In the genomic region with DNA sequence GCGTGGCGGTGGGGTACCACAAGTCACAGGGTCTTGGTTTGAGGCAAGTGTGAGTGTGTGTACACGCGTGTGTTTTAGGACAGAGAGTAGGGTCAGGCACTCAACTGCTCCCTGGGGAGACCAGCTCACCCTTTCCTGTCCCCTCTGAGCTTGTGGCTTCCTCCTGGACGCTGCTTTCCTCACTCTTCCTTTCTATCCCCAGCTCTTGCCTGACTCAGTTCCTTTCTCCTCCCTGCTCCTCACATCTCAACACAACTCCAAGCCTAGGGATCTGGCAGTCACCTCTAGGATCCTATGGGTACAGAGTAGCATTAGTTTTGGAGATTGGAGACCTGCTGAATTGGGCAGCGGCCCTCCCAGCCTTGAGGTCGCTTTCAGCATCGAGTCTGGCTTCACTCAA, we compare ENCODE assay signal across 18 cellular contexts. TPM values are rescaled to one million over a fixed set of nuclear protein-coding genes. Genes with fewer than 3 reads are reported as not detected.
DNase-seq lines count a peak whose midpoint lies in the region; ATAC-seq and TF ChIP-seq lines count a peak whose summit lies in the region.
"Had no signal": no experiment of that assay in that cellular context is flagged by ENCODE, and none has a peak within 500 bp of the region (broad histone marks: within the 10 kb centered on the region; RNA-seq: fewer than 3 reads in every experiment).

No MANE protein-coding gene starts in this region.

- H3K36me3 ChIP-seq in SK-N-SH (replicated peaks in 1 of 2; ENCODE audit: control insufficient read depth in 1 of 2, insufficient read depth in 2 of 2, low read length in 1 of 2) (peaks cover 5 to 12% of the 10 kb centered on the region in 2 experiments), HAP-1 (replicated peaks) (no peaks in the 10 kb centered on the region)

- H3K9me2 ChIP-seq in SK-N-SH, result no peaks in the 10 kb centered on the region

- H4K20me1 ChIP-seq in SK-N-SH (ENCODE audit: insufficient read depth), result peaks cover 71% of the 10 kb centered on the region

- no peak for TF ChIP-seq EP300 in SK-N-SH (IDR thresholded peaks at IDR 0.05; ENCODE audit: borderline replicate concordance in 1 of 2, low read depth in 1 of 2, low read length in 1 of 2)

- DNase-seq in SK-N-SH (no peak), type B pancreatic cell (ENCODE audit: extremely low spot score, unreplicated experiment) (no peak), omental fat pad (ENCODE audit: low spot score) (no peak), pons (ENCODE audit: low spot score) (no peak), HAP-1 (ENCODE audit: low spot score in 2 of 2) (no peak)
- no peak for DNase-seq in central memory CD8-positive, alpha-beta T cell (ENCODE audit: low spot score in 2 of 2)
- DNase-seq: anterior cingulate cortex, Caco-2, heart right ventricle, NCI-H187 had no signal

- H3K27ac Mint-ChIP-seq in central memory CD8-positive, alpha-beta T cell (ENCODE audit: low read depth), result peak overlapping the region; percentile 7
- H3K27ac Mint-ChIP-seq in nephron (peak overlapping the region; percentile 52 to 96 (median 59)), type B pancreatic cell (peak overlapping the region; percentile 67)
- H3K27ac Mint-ChIP-seq: activated T-helper 1 cell treated with anti-CD3 and anti-CD28 coated beads, Interleukin-12 subunit alpha, Interleukin-12 subunit beta, Interleukin-2, Interleukin-4 antibody, amounts not matched to agents 30 ng/mL and 10 ng/mL and 1 ng/mL, durations not matched to agents 14 hours and 24 hours and 36 hours had no signal

- H3K4me3 ChIP-seq in SK-N-SH (ENCODE audit: low read depth in 2 of 2, low read length in 1 of 2) (no peak overlapping the region), HAP-1 (no peak overlapping the region)
- H3K4me3 ChIP-seq: coronary artery, heart right ventricle had no signal

- H3K36me3 Mint-ChIP-seq in central memory CD8-positive, alpha-beta T cell (ENCODE audit: insufficient read depth), result peaks cover 21% of the 10 kb centered on the region
- H3K36me3 Mint-ChIP-seq in nephron (ENCODE audit: low read depth) (peaks cover 5% of the 10 kb centered on the region), type B pancreatic cell (peaks cover 4% of the 10 kb centered on the region)

- H3K9ac ChIP-seq in SK-N-SH, result no peak overlapping the region

- no peak for ATAC-seq in SK-N-SH treated with all-trans-retinoic acid at 6 μM for 48 hours
- ATAC-seq in central memory CD8-positive, alpha-beta T cell (replicated peaks; ENCODE audit: extremely low read depth, poor library complexity, severe bottlenecking), result no peak
- no peak for ATAC-seq in omental fat pad (ENCODE audit: low FRiP score)
- ATAC-seq: heart right ventricle had no signal

- 84% methylated on average over 3 of the region's 8 CpGs for WGBS in SK-N-SH (ENCODE audit: low lambda C conversion rate)

- H3K27me3 ChIP-seq in SK-N-SH (ENCODE audit: insufficient read depth), result no peaks in the 10 kb centered on the region
- H3K27me3 ChIP-seq in HAP-1 (ENCODE audit: low read depth), result no peaks in the 10 kb centered on the region
- H3K27me3 ChIP-seq: heart right ventricle had no signal

- CTCF ChIA-PET in SK-N-SH (lab: Yijun Ruan, JAX), result interaction anchor here (1.2 to 19.7 kb wide), 6 partner anchors 9 to 106 kb away, joined by 3 to 955 read pairs (median 12); a partner anchor contains a TSS

- no peaks in the 10 kb centered on the region for H3K27me3 Mint-ChIP-seq in central memory CD8-positive, alpha-beta T cell
- H3K27me3 Mint-ChIP-seq in nephron (ENCODE audit: low read depth) (peaks cover 17% of the 10 kb centered on the region), type B pancreatic cell (peaks cover 12% of the 10 kb centered on the region)

- peaks cover 76% of the 10 kb centered on the region for H3K4me1 Mint-ChIP-seq in central memory CD8-positive, alpha-beta T cell
- H3K4me1 Mint-ChIP-seq in nephron (peaks cover 67% of the 10 kb centered on the region), type B pancreatic cell (ENCODE audit: unreplicated experiment) (peaks cover 40% of the 10 kb centered on the region)

- peak overlapping the region in 1 of 2 experiments; percentile 9; a peak in 1 of 4 replicates for H3K27ac ChIP-seq in SK-N-SH (ENCODE audit: low read depth in 2 of 2, low read length in 1 of 2)
- H3K27ac ChIP-seq: 22Rv1, heart right ventricle had no signal

- peak overlapping the region; percentile 98 for H3K4me3 Mint-ChIP-seq in central memory CD8-positive, alpha-beta T cell
- H3K4me3 Mint-ChIP-seq in nephron, result peak overlapping the region in 1 of 3 experiments; percentile 73
- no peak overlapping the region for H3K4me3 Mint-ChIP-seq in type B pancreatic cell
- H3K4me3 Mint-ChIP-seq: activated T-helper 1 cell treated with anti-CD3 and anti-CD28 coated beads, Interleukin-12 subunit alpha, Interleukin-12 subunit beta, Interleukin-2, Interleukin-4 antibody, amounts not matched to agents 30 ng/mL and 10 ng/mL and 1 ng/mL, durations not matched to agents 14 hours and 24 hours and 36 hours had no signal

- TF ChIP-seq RAD21 in SK-N-SH (IDR thresholded peaks at IDR 0.05; ENCODE audit: low read length), result no peak

- POLR2A ChIA-PET in SK-N-SH (lab: Yijun Ruan, JAX), result no interaction called here

- H3K4me1 ChIP-seq in SK-N-SH (ENCODE audit: control insufficient read depth in 1 of 2, insufficient read depth in 2 of 2, low read depth in 1 of 2, low read length in 1 of 2) (peaks cover 17 to 35% of the 10 kb centered on the region in 2 experiments; a peak in 3 of 4 replicates), HAP-1 (peaks cover 6% of the 10 kb centered on the region)

- no peak overlapping the region for H2AFZ ChIP-seq in SK-N-SH (ENCODE audit: low read depth)

- H3K9me3 Mint-ChIP-seq in central memory CD8-positive, alpha-beta T cell, result no peaks in the 10 kb centered on the region
- no peaks in the 10 kb centered on the region for H3K9me3 Mint-ChIP-seq in nephron
- H3K9me3 Mint-ChIP-seq in type B pancreatic cell, result no peaks in the 10 kb centered on the region
- H3K9me3 Mint-ChIP-seq: activated T-helper 1 cell treated with anti-CD3 and anti-CD28 coated beads, Interleukin-12 subunit alpha, Interleukin-12 subunit beta, Interleukin-2, Interleukin-4 antibody, amounts not matched to agents 30 ng/mL and 10 ng/mL and 1 ng/mL, durations not matched to agents 14 hours and 24 hours and 36 hours had no signal

- H3K9me3 ChIP-seq in SK-N-SH, result no peaks in the 10 kb centered on the region
- H3K9me3 ChIP-seq in HAP-1, result no peaks in the 10 kb centered on the region
- H3K9me3 ChIP-seq: Caco-2, heart right ventricle had no signal

- TF ChIP-seq CTCF in SK-N-SH (IDR thresholded peaks at IDR 0.05), result no peak
- no peak for TF ChIP-seq CTCF in nephron (IDR thresholded peaks at IDR 0.05; ENCODE audit: unreplicated experiment in 3 of 3)
- no peak for TF ChIP-seq CTCF in type B pancreatic cell (conservative IDR thresholded peaks at IDR 0.05)
- TF ChIP-seq CTCF in omental fat pad (IDR thresholded peaks at IDR 0.05), result no peak

- peaks cover 4% of the 10 kb centered on the region for H3F3A ChIP-seq in SK-N-SH (replicated peaks; ENCODE audit: insufficient read depth)

- H3K79me2 ChIP-seq in SK-N-SH (ENCODE audit: insufficient read depth), result peaks cover 80% of the 10 kb centered on the region

- peak overlapping the region; percentile 38; the same call in 1 of the 2 replicates for H3K4me2 ChIP-seq in SK-N-SH

- in situ Hi-C loops in HAP-1 (cut with MboI; ENCODE audit: low sequenced_read_pairs), result no loop called here

TF ChIP-seq in SK-N-SH, 30 proteins besides CTCF, POLR2A, EP300 and RAD21 (continues in another document):
- TF ChIP-seq MXI1 (IDR thresholded peaks at IDR 0.05; ENCODE audit: low read depth, low read length) (no peak), RCOR1 (IDR thresholded peaks at IDR 0.05; ENCODE audit: low read length) (no peak)

TF ChIP-seq in SK-N-SH treated with all-trans-retinoic acid at 6 μM for 48 hours, 23 proteins besides CTCF, POLR2A, EP300 and RAD21 (continues in another document):
- no peak for TF ChIP-seq TCF4 (CRISPR knock-in tag; IDR thresholded peaks at IDR 0.05; ENCODE audit: borderline replicate concordance)
- no peak for TF ChIP-seq ZC3H10 (CRISPR knock-in tag; IDR thresholded peaks at IDR 0.05)
- TF ChIP-seq ZFP3 (CRISPR knock-in tag; IDR thresholded peaks at IDR 0.05), result no peak

RNA-seq across cellular contexts. Expression of a gene that starts 4.1 kb away (rescaled TPM):
- 27.0 and 27.7 TPM in 2 replicates for polyA plus RNA-seq in SK-N-SH (2012; rRNA removed)
- 13.3 and 17.5 TPM in 2 replicates for polyA plus RNA-seq in SK-N-SH (2012; cell fraction: cytosol; rRNA removed)
- polyA plus RNA-seq in SK-N-SH (2012; cell fraction: nucleus; rRNA removed), result 61.9 and 75.9 TPM in 2 replicates
- total RNA-seq in type B pancreatic cell (ENCODE audit: low replicate concordance) (3.2 and 6.7 TPM in 2 replicates), omental fat pad (10 to 100 TPM in 3 of 4 donors, 1 to 10 TPM in 1; 4.1 to 51.4 (median 25.1) TPM)
- total RNA-seq: temporal lobe had no signal

RNA-seq across cellular contexts. Expression of a gene that starts 15.9 kb away (rescaled TPM):
- polyA plus RNA-seq in SK-N-SH (2012; rRNA removed), result 80.4 and 89.4 TPM in 2 replicates
- 38.1 and 46.2 TPM in 2 replicates for polyA plus RNA-seq in SK-N-SH (2012; cell fraction: cytosol; rRNA removed)
- polyA plus RNA-seq in SK-N-SH (2012; cell fraction: nucleus; rRNA removed), result 161 and 245 TPM in 2 replicates
- total RNA-seq in type B pancreatic cell (ENCODE audit: low replicate concordance) (15.0 and 29.4 TPM in 2 replicates), omental fat pad (100 to 1,000 TPM in 1 of 4 donors, 10 to 100 TPM in 3; 67.5 to 141 (median 81.9) TPM)

RNA-seq across cellular contexts. Expression of a gene that starts 22.5 kb away (rescaled TPM):
- 21.5 and 22.3 TPM in 2 replicates for polyA plus RNA-seq in SK-N-SH (2012; rRNA removed)
- polyA plus RNA-seq in SK-N-SH (2012; cell fraction: cytosol; rRNA removed), result 4.8 and 8.6 TPM in 2 replicates
- polyA plus RNA-seq in SK-N-SH (2012; cell fraction: nucleus; rRNA removed), result 100 and 114 TPM in 2 replicates
- total RNA-seq in type B pancreatic cell (ENCODE audit: low replicate concordance) (29.5 and 41.2 TPM in 2 replicates), omental fat pad (10 to 100 TPM in 2 of 4 donors, 1 to 10 TPM in 2; 5.5 to 18.0 (median 10.4) TPM)

RNA-seq across cellular contexts. Expression of a gene that starts 32.4 kb away (rescaled TPM):
- 210 and 261 TPM in 2 replicates for polyA plus RNA-seq in SK-N-SH (2012; rRNA removed)
- polyA plus RNA-seq in SK-N-SH (2012; cell fraction: cytosol; rRNA removed), result 130 and 175 TPM in 2 replicates
- polyA plus RNA-seq in SK-N-SH (2012; cell fraction: nucleus; rRNA removed), result 181 and 248 TPM in 2 replicates
- total RNA-seq in type B pancreatic cell (ENCODE audit: low replicate concordance) (137 TPM in 2 replicates), omental fat pad (100 to 1,000 TPM in 2 of 4 donors, 10 to 100 TPM in 2; 91.9 to 110 (median 97.6) TPM)

RNA-seq across cellular contexts. Expression of a gene that starts 34.6 kb away (rescaled TPM):
- polyA plus RNA-seq in SK-N-SH (2012; rRNA removed), result 0.05 TPM in 1 of 2 replicates, not detected in the other
- polyA plus RNA-seq in SK-N-SH (2012; cell fraction: cytosol; rRNA removed), result not detected in 2 replicates
- 0.08 and 0.31 TPM in 2 replicates for polyA plus RNA-seq in SK-N-SH (2012; cell fraction: nucleus; rRNA removed)
- total RNA-seq in type B pancreatic cell (ENCODE audit: low replicate concordance) (0.87 TPM in 1 of 2 replicates, not detected in the other), omental fat pad (1 to 10 TPM; 1.6 to 7.1 (median 3.4) TPM)
- total RNA-seq: Caco-2, NCI-H460, pulmonary artery endothelial cell had no signal

Comparison
In these comparisons a context has a peak if more than half of its experiments do, and no peak if none do; other contexts are left out.
1. H3K27ac Mint-ChIP-seq: peak in every context shown above with its lines; median percentile 67 in type B pancreatic cell; 59 in nephron; 7 in central memory CD8-positive, alpha-beta T cell.